9 cellular contexts compared by ENCODE assay signal in genomic region chr22:29524440-29525191, GRCh38. TPM values are rescaled to one million over a fixed set of nuclear protein-coding genes. Genes with fewer than 3 reads are reported as not detected.
DNase-seq lines count a peak whose midpoint lies in the region; ATAC-seq, FAIRE-seq and TF ChIP-seq lines count a peak whose summit lies in the region.
"Had no signal": no experiment of that assay in that cellular context is flagged by ENCODE, and none has a peak within 500 bp of the region (broad histone marks: within the 10 kb centered on the region; RNA-seq: fewer than 3 reads in every experiment).

No MANE protein-coding gene starts in this region.

- CTCF ChIA-PET in activated CD4-positive, alpha-beta T cell treated with anti-CD3 and anti-CD28 coated beads, Interleukin-2, amount 10 ng/mL, durations not matched to agents 7 days and 5 days (lab: Charles Lee): interaction anchor here (0.6 to 2.8 kb wide), 6 partner anchors 14 to 165 kb away, joined by 3 to 6 read pairs (median 4); no protein-coding TSS in a partner anchor

- H3K27me3 Mint-ChIP-seq in activated CD4-positive, alpha-beta T cell treated with anti-CD3 and anti-CD28 coated beads, Interleukin-2, amount 10 ng/mL, durations not matched to agents 7 days and 5 days: no peaks in the 10 kb centered on the region

- WGBS in spleen, 5 donors: 70 to 83% (median 76%) methylated on average over 5 of the region's 5 CpGs

- POLR2A ChIA-PET in activated CD4-positive, alpha-beta T cell treated with anti-CD3 and anti-CD28 coated beads, Interleukin-2, amount 10 ng/mL, durations not matched to agents 7 days and 5 days (lab: Charles Lee): no interaction called here

- H3K27me3 ChIP-seq in spleen (replicated peaks in 1 of 7): no peaks in the 10 kb centered on the region

- ATAC-seq in HG03457 (IDR thresholded peaks at IDR 0.05; ENCODE audit: unreplicated experiment) (no peak), HG02588 (IDR thresholded peaks at IDR 0.05; ENCODE audit: unreplicated experiment) (no peak)

- intact Hi-C loops in spleen (cut with DNase I; ENCODE audit: low total_unique reads): loop anchor here (10.0 kb wide), 1 partner anchor 130 kb away; no protein-coding TSS in a partner anchor

- TF ChIP-seq CTCF in D721Med (IDR thresholded peaks at IDR 0.05; ENCODE audit: insufficient read depth, missing control alignments) (peak; percentile 57), spleen (IDR thresholded peaks at IDR 0.05 in 8 of 11, conservative IDR thresholded peaks at IDR 0.05 in 3 of 11) (peak in 9 of 11 experiments; percentile 12 to 58 (median 43))

- no peak overlapping the region for H3K27ac Mint-ChIP-seq in activated CD4-positive, alpha-beta T cell treated with anti-CD3 and anti-CD28 coated beads, Interleukin-2, amount 10 ng/mL, durations not matched to agents 7 days and 5 days

- no peaks in the 10 kb centered on the region for H3K9me3 ChIP-seq in spleen

- DNase-seq in D721Med (ENCODE audit: insufficient read length, low spot score): no peak
- peak; percentile 15 for DNase-seq in HK-2 (ENCODE audit: unreplicated experiment)
- DNase-seq in activated CD4-positive, alpha-beta T cell treated with anti-CD3 and anti-CD28 coated beads, Interleukin-2, amount 10 ng/mL, durations not matched to agents 7 days and 5 days: peak; percentile 35
- DNase-seq in germinal center (ENCODE audit: low spot score): peak; percentile 41
- peak; percentile 75 for DNase-seq in spleen
- DNase-seq in KG1 (lab: John Stamatoyannopoulos, UW): no peak

- H3K4me1 ChIP-seq in spleen: no peaks in the 10 kb centered on the region

- no peak for TF ChIP-seq POLR2A in spleen (IDR thresholded peaks at IDR 0.05)

- no peaks in the 10 kb centered on the region for H3K4me1 Mint-ChIP-seq in activated CD4-positive, alpha-beta T cell treated with anti-CD3 and anti-CD28 coated beads, Interleukin-2, amount 10 ng/mL, durations not matched to agents 7 days and 5 days

- FAIRE-seq in D721Med (lab: Jason Lieb, UNC): no peak
- FAIRE-seq: islet of Langerhans had no signal

- H3K36me3 Mint-ChIP-seq in activated CD4-positive, alpha-beta T cell treated with anti-CD3 and anti-CD28 coated beads, Interleukin-2, amount 10 ng/mL, durations not matched to agents 7 days and 5 days (ENCODE audit: low read depth): peaks cover 47% of the 10 kb centered on the region

- no peak overlapping the region for H3K27ac ChIP-seq in spleen

- no peaks in the 10 kb centered on the region for H3K9me3 Mint-ChIP-seq in activated CD4-positive, alpha-beta T cell treated with anti-CD3 and anti-CD28 coated beads, Interleukin-2, amount 10 ng/mL, durations not matched to agents 7 days and 5 days

- H3K4me3 Mint-ChIP-seq in activated CD4-positive, alpha-beta T cell treated with anti-CD3 and anti-CD28 coated beads, Interleukin-2, amount 10 ng/mL, durations not matched to agents 7 days and 5 days: no peak overlapping the region

- no peak overlapping the region for H3K4me3 ChIP-seq in spleen

- H3K36me3 ChIP-seq in spleen: peaks cover 11 to 100% (median 93%) of the 10 kb centered on the region in 6 donors

RNA-seq across cellular contexts. Expression of gene THOC5, which starts 28.9 kb away (rescaled TPM):
- total RNA-seq in activated CD4-positive, alpha-beta T cell treated with anti-CD3 and anti-CD28 coated beads, Interleukin-2, amount 10 ng/mL, durations not matched to agents 7 days and 5 days: 10 to 100 TPM; 48.6 to 61.5 TPM
- total RNA-seq in spleen: 10 to 100 TPM; 30.8 to 55.5 (median 40.7) TPM
- 10 to 100 TPM; 14.4 to 21.1 (median 18.1) TPM for polyA plus RNA-seq in spleen

RNA-seq across cellular contexts. Expression of gene NEFH, which starts 44.6 kb away (rescaled TPM):
- under 1 TPM; 0.87 to 0.89 TPM for total RNA-seq in activated CD4-positive, alpha-beta T cell treated with anti-CD3 and anti-CD28 coated beads, Interleukin-2, amount 10 ng/mL, durations not matched to agents 7 days and 5 days
- total RNA-seq in spleen: 1 to 10 TPM in 6 of 7 donors, under 1 TPM in 1; 0.60 to 1.7 (median 1.4) TPM
- polyA plus RNA-seq in spleen: 1 to 10 TPM in 1 of 3 donors, under 1 TPM in 2; 0.50 to 1.2 (median 0.70) TPM

RNA-seq across cellular contexts. Expression of gene NIPSNAP1, which starts 56.3 kb away (rescaled TPM):
- 10 to 100 TPM; 38.7 to 38.9 TPM for total RNA-seq in activated CD4-positive, alpha-beta T cell treated with anti-CD3 and anti-CD28 coated beads, Interleukin-2, amount 10 ng/mL, durations not matched to agents 7 days and 5 days
- total RNA-seq in spleen: 10 to 100 TPM; 15.5 to 28.0 (median 23.5) TPM
- 10 to 100 TPM; 18.6 to 27.7 (median 24.7) TPM for polyA plus RNA-seq in spleen

Comparison
In these comparisons a context has a peak if more than half of its experiments do, and no peak if none do; other contexts are left out.
1. DNase-seq: peak in HK-2 (single experiment), activated CD4-positive, alpha-beta T cell treated with anti-CD3 and anti-CD28 coated beads, Interleukin-2, amount 10 ng/mL, durations not matched to agents 7 days and 5 days (single experiment), germinal center (single experiment) and spleen (single experiment); none in D721Med (single experiment) and KG1 (single experiment).